ENCODE assay signal across 28 cellular contexts in genomic region chr9:99936947-99937587, GRCh38.
"Had no signal": no experiment of that assay in that cellular context is flagged by ENCODE, and none has a peak within 500 bp of the region (broad histone marks: within the 10 kb centered on the region; RNA-seq: fewer than 3 reads in every experiment).

No MANE protein-coding gene starts in this region.

- H3K36me3 ChIP-seq: colonic mucosa, esophagus muscularis mucosa, gastrocnemius medialis, gastroesophageal sphincter had no signal

- H3K4me3 ChIP-seq: colonic mucosa, coronary artery, dorsolateral prefrontal cortex, esophagus muscularis mucosa, esophagus squamous epithelium, gastrocnemius medialis, gastroesophageal sphincter, heart left ventricle, heart right ventricle had no signal

- FAIRE-seq: colon, endometrium, endothelial cell of umbilical vein, frontal cortex had no signal

- DNase-seq: colonic mucosa; cortex of kidney; dermis blood vessel endothelial cell; dorsolateral prefrontal cortex; effector CD4-positive, alpha-beta T cell; effector CD8-positive, alpha-beta T cell; effector memory CD4-positive, alpha-beta T cell; effector memory CD8-positive, alpha-beta T cell; endodermal cell; erythroblast; esophagus squamous epithelium; foreskin fibroblast; foreskin keratinocyte; foreskin melanocyte; gastrocnemius medialis; glutamatergic neuron; head of caudate nucleus; heart left ventricle; heart right ventricle had no signal

- H3K27ac ChIP-seq: colonic mucosa, coronary artery, dorsolateral prefrontal cortex, epithelial cell of prostate, esophagus muscularis mucosa, esophagus squamous epithelium, foreskin keratinocyte, gastrocnemius medialis, gastroesophageal sphincter, heart left ventricle, heart right ventricle had no signal

- ATAC-seq: effector memory CD8-positive, alpha-beta T cell; esophagus mucosa; foreskin keratinocyte; gastrocnemius medialis; gastroesophageal sphincter; heart left ventricle; heart right ventricle had no signal

- H3K4me1 ChIP-seq: colonic mucosa, esophagus squamous epithelium, foreskin keratinocyte, gastrocnemius medialis, heart left ventricle, heart right ventricle had no signal

- H3K9me3 ChIP-seq: colonic mucosa, gastrocnemius medialis had no signal
